In genomic region chr16:19583665-19584300, GRCh38 we compare ENCODE assay signal across 8 cellular contexts. TPM values are rescaled to one million over a fixed set of nuclear protein-coding genes. Genes with fewer than 3 reads are reported as not detected.
DNase-seq lines count a peak whose midpoint lies in the region; ATAC-seq and TF ChIP-seq lines count a peak whose summit lies in the region.

No MANE protein-coding gene starts in this region.

- no peak for TF ChIP-seq POLR2A in GM18505 (IDR thresholded peaks at IDR 0.05; ENCODE audit: borderline replicate concordance, extremely low read depth, insufficient read depth, insufficient read length)

- no peaks in the 10 kb centered on the region for H3K27me3 ChIP-seq in foreskin keratinocyte

- H3K27ac ChIP-seq in foreskin keratinocyte = no peak overlapping the region

- DNase-seq in activated gamma-delta T cell treated with Interleukin-2 at 50 U/mL for 16 hours (peak; percentile 17), activated gamma-delta T cell (lab: John Stamatoyannopoulos, UW) (no peak), NCI-H146 treated with DMSO at 0.1 percent for 48 hours (lab: John Stamatoyannopoulos, UW; ENCODE audit: unreplicated experiment) (peak; percentile 65), foreskin keratinocyte (peak; percentile 16 to 44), renal cortical epithelial cell (ENCODE audit: low read depth) (peak; percentile 53)
- DNase-seq in activated CD4-positive, alpha-beta T cell treated with anti-CD3 and anti-CD28 coated beads for 48 hours = peak; percentile 28

- TF ChIP-seq CTCF in foreskin keratinocyte (conservative IDR thresholded peaks at IDR 0.05) = peak; percentile 85

- H3K4me1 ChIP-seq in foreskin keratinocyte = no peaks in the 10 kb centered on the region

- peak; percentile 88 for ATAC-seq in foreskin keratinocyte
- no peak for ATAC-seq in GM19463 (IDR thresholded peaks at IDR 0.05; ENCODE audit: unreplicated experiment)
- ATAC-seq in GM18505 (IDR thresholded peaks at IDR 0.05; ENCODE audit: unreplicated experiment) = no peak

RNA-seq across cellular contexts. Expression of gene VPS35L, which starts 28.3 kb away (rescaled TPM):
- total RNA-seq in foreskin keratinocyte = 35.6 and 41.3 TPM in 2 replicates
- polyA plus RNA-seq in foreskin keratinocyte = 23.5 and 25.4 TPM in 2 replicates
- 26.0 and 49.0 TPM in 2 replicates for total RNA-seq in renal cortical epithelial cell
